In genomic region chr6:130364224-130364780, GRCh38 we compare ENCODE assay signal across 1 cellular context.
TF ChIP-seq lines count a peak whose summit lies in the region.

No MANE protein-coding gene starts in this region.

TF ChIP-seq in GM23338, 12 proteins besides CTCF, POLR2A, EP300 and RAD21 (continued from another document):
- TF ChIP-seq ZNF462 (CRISPR knock-in tag; IDR thresholded peaks at IDR 0.05) (no peak), EZH2 (IDR thresholded peaks at IDR 0.05; ENCODE audit: low read depth, unreplicated experiment) (no peak), NANOG (IDR thresholded peaks at IDR 0.05; ENCODE audit: borderline replicate concordance) (no peak), JUNB (IDR thresholded peaks at IDR 0.05; ENCODE audit: unreplicated experiment) (no peak), ZNF114 (CRISPR knock-in tag; IDR thresholded peaks at IDR 0.05) (no peak), REST (IDR thresholded peaks at IDR 0.05; ENCODE audit: unreplicated experiment) (no peak), POLR2AphosphoS5 (IDR thresholded peaks at IDR 0.05; ENCODE audit: low read depth) (no peak), CREB1 (CRISPR knock-in tag; IDR thresholded peaks at IDR 0.05; ENCODE audit: low read depth) (no peak), EZH2phosphoT487 (IDR thresholded peaks at IDR 0.05; ENCODE audit: unreplicated experiment) (no peak)
